Comparison of ENCODE assay signal across 8 cellular contexts in genomic region chr21:16193758-16194606, GRCh38.
DNase-seq lines count a peak whose midpoint lies in the region; ATAC-seq and TF ChIP-seq lines count a peak whose summit lies in the region.

No MANE protein-coding gene starts in this region.

- POLR2A ChIA-PET in RWPE1 (lab: Yijun Ruan, JAX; ENCODE audit: low non-redundant PET), result no interaction called here

- H3K27ac ChIP-seq in RWPE1 (no peak overlapping the region), urinary bladder (ENCODE audit: low read depth) (peak overlapping the region; percentile 60)

- H3K4me3 ChIP-seq in GM08714 (ENCODE audit: low read length) (peak overlapping the region; percentile 76), epithelial cell of proximal tubule (ENCODE audit: low read depth, low read length) (peak overlapping the region; percentile 53), urinary bladder (ENCODE audit: low read depth, low read length) (peak overlapping the region; percentile 20)

- no peak for TF ChIP-seq CTCF in RWPE1 (conservative IDR thresholded peaks at IDR 0.05; ENCODE audit: low read depth)
- TF ChIP-seq CTCF in epithelial cell of proximal tubule (conservative IDR thresholded peaks at IDR 0.05; ENCODE audit: low read depth, low read length), result peak; percentile 43

- peak; percentile 11 for DNase-seq in RWPE1 (ENCODE audit: low spot score)
- DNase-seq in epithelial cell of proximal tubule (ENCODE audit: low read depth), result peak; percentile 64
- peak; percentile 87 for DNase-seq in midbrain (lab: John Stamatoyannopoulos, UW)
- DNase-seq in DMS 273 (lab: John Stamatoyannopoulos, UW; ENCODE audit: unreplicated experiment), result no peak
- DNase-seq in activated effector memory CD4-positive, alpha-beta T cell treated with Interleukin-2 at 50 U/mL for 16 hours, result no peak

- WGBS in urinary bladder, result 10% methylated on average over 9 of the region's 9 CpGs

- peak; percentile 85 for ATAC-seq in HG02798 (IDR thresholded peaks at IDR 0.05; ENCODE audit: poor library complexity, unreplicated experiment)

- H3K4me1 ChIP-seq in urinary bladder (ENCODE audit: insufficient read depth), result no peaks in the 10 kb centered on the region

- CTCF ChIA-PET in RWPE1 (lab: Yijun Ruan, JAX), result interaction anchor here (0.6 to 1.0 kb wide), 5 partner anchors 16 to 799 kb away, joined by 3 to 7 read pairs (median 6); no protein-coding TSS in a partner anchor

- H3K36me3 ChIP-seq in urinary bladder (ENCODE audit: insufficient read depth), result no peaks in the 10 kb centered on the region

Comparison
In these comparisons a context has a peak if more than half of its experiments do, and no peak if none do; other contexts are left out.
1. H3K4me3 ChIP-seq: peak in every context shown above with its lines; median percentile 76 in GM08714; 53 in epithelial cell of proximal tubule; 20 in urinary bladder.
2. DNase-seq: peak in RWPE1 (single experiment), epithelial cell of proximal tubule (single experiment) and midbrain (single experiment); none in DMS 273 (single experiment) and activated effector memory CD4-positive, alpha-beta T cell treated with Interleukin-2 at 50 U/mL for 16 hours (single experiment).